In the genomic region with DNA sequence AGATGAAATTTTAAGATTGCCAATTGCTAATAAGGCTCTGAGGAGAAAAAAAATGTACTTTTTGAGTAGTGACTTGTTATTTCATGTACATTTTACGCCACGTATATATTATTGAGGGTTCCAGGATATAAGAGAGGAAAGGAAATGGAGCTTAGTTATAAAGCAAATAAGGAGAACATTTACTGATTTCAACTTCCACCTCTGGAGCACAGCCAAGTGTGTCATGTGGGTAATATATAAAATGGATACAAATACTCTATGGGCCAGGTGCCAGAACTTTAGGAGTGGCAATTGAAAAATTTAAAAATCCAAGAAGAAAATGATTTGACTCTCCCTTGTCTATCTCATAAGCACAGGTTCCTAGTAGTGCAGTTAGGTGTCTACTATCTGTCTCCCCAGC, we compare ENCODE assay signal across 23 cellular contexts. TPM values are rescaled to one million over a fixed set of nuclear protein-coding genes. Genes with fewer than 3 reads are reported as not detected.
A peak's percentile ranks its signal among the peaks of the same experiment; 100 is the strongest.
DNase-seq lines count a peak whose midpoint lies in the region; ATAC-seq, FAIRE-seq and TF ChIP-seq lines count a peak whose summit lies in the region.
"Had no signal": no experiment of that assay in that cellular context is flagged by ENCODE, and none has a peak within 500 bp of the region (broad histone marks: within the 10 kb centered on the region; RNA-seq: fewer than 3 reads in every experiment).

No MANE protein-coding gene starts in this region.

- FAIRE-seq in colon (lab: Jason Lieb, UNC) = peak; percentile 33

- H2AFZ ChIP-seq in hepatocyte = no peak overlapping the region
- H2AFZ ChIP-seq: PC-9 had no signal

- TF ChIP-seq CTCF in hepatocyte (IDR thresholded peaks at IDR 0.05; ENCODE audit: poor library complexity) (no peak), gastrocnemius medialis (IDR thresholded peaks at IDR 0.05 in 4 of 5, conservative IDR thresholded peaks at IDR 0.05 in 1 of 5) (no peak)

- H3K27me3 ChIP-seq in hepatocyte (no peaks in the 10 kb centered on the region), gastrocnemius medialis (no peaks in the 10 kb centered on the region)
- H3K27me3 ChIP-seq: neutrophil had no signal

- H3K4me2 ChIP-seq in hepatocyte = no peak overlapping the region
- H3K4me2 ChIP-seq: PC-9 had no signal

- H3K4me3 ChIP-seq in hepatocyte (no peak overlapping the region), gastrocnemius medialis (no peak overlapping the region)
- H3K4me3 ChIP-seq: lower lobe of right lung, PC-9, prostate gland had no signal

- intact Hi-C loops in gastrocnemius medialis (cut with DNase I; ENCODE audit: low total_unique reads) = no loop called here

- ATAC-seq in gastrocnemius medialis = no peak
- ATAC-seq: lower lobe of right lung had no signal

- in situ Hi-C loops in gastrocnemius medialis (cut with MboI; ENCODE audit: low sequenced_read_pairs in 4 of 4) = no loop called here

- H4K20me1 ChIP-seq in hepatocyte (ENCODE audit: insufficient read depth, poor library complexity, severe bottlenecking) = no peaks in the 10 kb centered on the region

- peaks cover 10% of the 10 kb centered on the region for H3K4me1 ChIP-seq in hepatocyte (ENCODE audit: insufficient read depth)
- peaks cover 4 to 5% of the 10 kb centered on the region in 2 donors for H3K4me1 ChIP-seq in gastrocnemius medialis
- H3K4me1 ChIP-seq: lower lobe of right lung, prostate gland had no signal

- H3K27ac ChIP-seq in hepatocyte (no peak overlapping the region), gastrocnemius medialis (no peak overlapping the region)
- H3K27ac ChIP-seq: lower lobe of right lung, neutrophil, PC-9, prostate gland had no signal

- H3K9me3 ChIP-seq in hepatocyte (ENCODE audit: low read depth) (no peaks in the 10 kb centered on the region), gastrocnemius medialis (no peaks in the 10 kb centered on the region)
- H3K9me3 ChIP-seq: lower lobe of right lung, neutrophil, prostate gland had no signal

- no peaks in the 10 kb centered on the region for H3K9me2 ChIP-seq in hepatocyte (replicated peaks; ENCODE audit: insufficient read depth)

- WGBS in hepatocyte (ENCODE audit: low lambda C conversion rate, missing lambda C conversion rate) = 58% methylated on average over 2 of the region's 2 CpGs

- DNase-seq in COLO668 (lab: John Stamatoyannopoulos, UW; ENCODE audit: unreplicated experiment) (peak; percentile 61), NCI-H1092 (lab: John Stamatoyannopoulos, UW) (peak; percentile 23), NCI-H345 treated with DMSO at 0.1 percent for 48 hours (lab: John Stamatoyannopoulos, UW; ENCODE audit: unreplicated experiment) (peak; percentile 55), hepatocyte (ENCODE audit: low spot score) (no peak), gastrocnemius medialis (no peak), cerebellum (ENCODE audit: low spot score) (no peak)
- no peak for DNase-seq in stimulated activated CD4-positive, alpha-beta T cell treated with anti-CD3 and anti-CD28 coated beads, Interleukin-12 subunit alpha, Interleukin-12 subunit beta, amount 100 ng/mL, for 4 hours
- DNase-seq: activated CD4-positive, alpha-beta T cell treated with anti-CD3 and anti-CD28 coated beads for 1 hour; activated naive CD4-positive, alpha-beta T cell treated with anti-CD3 and anti-CD28 coated beads, Interleukin-2, amount 10 ng/mL, durations not matched to agents 7 days and 5 days; activated T-cell treated with anti-CD3 and anti-CD28 coated beads, Interleukin-2, amount 50 U/mL, for 24 hours; amygdala; foreskin melanocyte; H7; IMR-90; islet precursor cell; lower lobe of right lung; NCI-H187; NCI-H526 treated with DMSO at 0.1 percent for 48 hours; PC-9; SHP77 treated with DMSO at 0.1 percent for 48 hours had no signal

- H3K79me2 ChIP-seq in hepatocyte = no peaks in the 10 kb centered on the region

- no peak for TF ChIP-seq POLR2A in gastrocnemius medialis (IDR thresholded peaks at IDR 0.05)

- H3K36me3 ChIP-seq in hepatocyte (replicated peaks; ENCODE audit: insufficient read depth, low read depth) (no peaks in the 10 kb centered on the region), gastrocnemius medialis (no peaks in the 10 kb centered on the region)
- H3K36me3 ChIP-seq: lower lobe of right lung, neutrophil, prostate gland had no signal

RNA-seq across cellular contexts. Expression of gene VLDLR, which starts 45.0 kb away (rescaled TPM):
- total RNA-seq in hepatocyte = 20.4 and 22.5 TPM in 2 replicates
- 12.2 and 15.8 TPM in 2 replicates for polyA plus RNA-seq in hepatocyte
- total RNA-seq in gastrocnemius medialis = 10 to 100 TPM; 13.6 to 19.6 (median 16.9) TPM
- 46.4 TPM for total RNA-seq in cerebellum

Comparison
In these comparisons a context has a peak if more than half of its experiments do, and no peak if none do; other contexts are left out.
1. DNase-seq: peak in COLO668 (single experiment), NCI-H1092 (single experiment) and NCI-H345 treated with DMSO at 0.1 percent for 48 hours (single experiment); none in hepatocyte (single experiment), stimulated activated CD4-positive, alpha-beta T cell treated with anti-CD3 and anti-CD28 coated beads, Interleukin-12 subunit alpha, Interleukin-12 subunit beta, amount 100 ng/mL, for 4 hours (single experiment), gastrocnemius medialis (0 of 2) and cerebellum (single experiment).